In genomic region chr12:109724321-109724892, GRCh38 we compare ENCODE assay signal across 25 cellular contexts.
"Had no signal": no experiment of that assay in that cellular context is flagged by ENCODE, and none has a peak within 500 bp of the region (broad histone marks: within the 10 kb centered on the region; RNA-seq: fewer than 3 reads in every experiment).

No MANE protein-coding gene starts in this region.

- H3K27ac ChIP-seq: neutrophil, ovary had no signal

- H3K27me3 ChIP-seq: ovary, suprapubic skin, transverse colon had no signal

- H3K4me3 ChIP-seq: esophagus squamous epithelium, lung, mucosa of descending colon, ovary, skin epidermis, stomach, suprapubic skin, transverse colon had no signal

- DNase-seq: activated B cell treated with CpG ODN at 0.5 μM for 24 hours; activated CD4-positive, alpha-beta T cell treated with anti-CD3 and anti-CD28 coated beads for 36 hours; activated CD8-positive, alpha-beta memory T cell treated with anti-CD3 and anti-CD28 coated beads, Interleukin-2, amount 10 ng/mL, durations not matched to agents 7 days and 5 days; activated CD8-positive, alpha-beta T cell treated with anti-CD3 and anti-CD28 coated beads, Interleukin-2, amount 10 ng/mL, durations not matched to agents 7 days and 5 days; activated naive CD4-positive, alpha-beta T cell; activated T-cell treated with anti-CD3 and anti-CD28 coated beads for 4 hours; activated T-cell treated with anti-CD3 and anti-CD28 coated beads, Interleukin-2, amount 50 U/mL, for 72 hours; cortex of kidney; esophagus squamous epithelium; foreskin melanocyte; mucosa of descending colon; ovary; stimulated activated CD4-positive, alpha-beta T cell treated with anti-CD3 and anti-CD28 coated beads, Interleukin-12 subunit alpha, Interleukin-12 subunit beta, amount 100 ng/mL, for 4 hours; stimulated activated CD4-positive, alpha-beta T cell treated with anti-CD3 and anti-CD28 coated beads, Interleukin-4, amount 100 ng/mL, for 4 hours; stimulated activated CD8-positive, alpha-beta memory T cell treated with anti-CD3 and anti-CD28 coated beads, Interleukin-4, amount 100 ng/mL, for 48 hours; stomach; T-helper 2 cell; transverse colon had no signal

- ATAC-seq: activated CD4-positive, alpha-beta T cell treated with anti-CD3 and anti-CD28 coated beads for 36 hours; activated CD8-positive, alpha-beta memory T cell treated with anti-CD3 and anti-CD28 coated beads, Interleukin-2, amount 10 ng/mL, durations not matched to agents 7 days and 5 days; activated CD8-positive, alpha-beta T cell treated with anti-CD3 and anti-CD28 coated beads, Interleukin-2, amount 10 ng/mL, durations not matched to agents 7 days and 5 days; activated naive CD4-positive, alpha-beta T cell treated with anti-CD3 and anti-CD28 coated beads, Interleukin-2, amount 50 U/mL, for 72 hours; activated T-cell treated with anti-CD3 and anti-CD28 coated beads, Interleukin-2, amount 50 U/mL, for 72 hours; sciatic nerve; stimulated activated memory B cell treated with anti-CD40 and anti-IgM and Interleukin-4, amounts not matched to agents 10 μg/mL and 1 μg/mL and 100 μg/mL, for 72 hours had no signal

- H3K36me3 ChIP-seq: esophagus squamous epithelium, neutrophil, ovary, stomach, suprapubic skin, transverse colon had no signal

- H3K9me3 ChIP-seq: esophagus squamous epithelium, mucosa of descending colon, neutrophil, ovary, stomach, suprapubic skin, transverse colon had no signal
